19 cellular contexts compared by ENCODE assay signal in the genomic region with DNA sequence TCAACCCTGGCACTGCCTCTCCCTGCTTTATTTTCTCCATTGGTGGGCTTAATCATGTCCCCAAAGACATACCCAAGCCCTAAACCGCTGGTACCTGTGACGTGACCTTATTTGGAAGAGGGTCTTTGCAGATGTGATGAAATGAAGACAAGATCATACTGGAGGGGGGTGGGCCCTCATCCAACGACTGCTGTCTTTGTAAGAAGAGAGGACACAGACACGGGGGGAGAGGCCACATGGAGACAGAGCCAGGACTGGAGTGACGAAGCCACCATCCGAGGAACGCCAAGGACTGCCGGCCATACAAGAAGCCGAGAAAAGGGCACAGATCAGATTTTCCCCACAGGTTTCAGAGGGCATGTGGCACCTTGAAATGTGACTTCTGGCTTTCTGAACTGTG.
"Had no signal": no experiment of that assay in that cellular context is flagged by ENCODE, and none has a peak within 500 bp of the region (broad histone marks: within the 10 kb centered on the region; RNA-seq: fewer than 3 reads in every experiment).

No MANE protein-coding gene starts in this region.

- H3K27me3 ChIP-seq: SJSA1 had no signal

- H3K9me3 ChIP-seq: SJSA1 had no signal

- H3K36me3 ChIP-seq: SJSA1 had no signal

- H3K4me3 ChIP-seq: SJSA1, SK-N-MC had no signal

- H3K27ac ChIP-seq: SJSA1, SK-N-MC had no signal

- DNase-seq: KBM-7, MV-4-11, NCI-H1048, NCI-H1105, NCI-H1417, NCI-H1436 treated with DMSO at 0.1 percent for 48 hours, NCI-H1694, NCI-H1930, NCI-H2081, NCI-H2107, NCI-H2227 treated with DMSO at 0.1 percent for 48 hours, NCI-H510A, NCI-H524 treated with DMSO at 0.1 percent for 48 hours, NCI-H69, NCI-H774, Right ventricle myocardium superior, SIG-M5 had no signal
